Comparison of ENCODE assay signal across 1 cellular context in the genomic region with DNA sequence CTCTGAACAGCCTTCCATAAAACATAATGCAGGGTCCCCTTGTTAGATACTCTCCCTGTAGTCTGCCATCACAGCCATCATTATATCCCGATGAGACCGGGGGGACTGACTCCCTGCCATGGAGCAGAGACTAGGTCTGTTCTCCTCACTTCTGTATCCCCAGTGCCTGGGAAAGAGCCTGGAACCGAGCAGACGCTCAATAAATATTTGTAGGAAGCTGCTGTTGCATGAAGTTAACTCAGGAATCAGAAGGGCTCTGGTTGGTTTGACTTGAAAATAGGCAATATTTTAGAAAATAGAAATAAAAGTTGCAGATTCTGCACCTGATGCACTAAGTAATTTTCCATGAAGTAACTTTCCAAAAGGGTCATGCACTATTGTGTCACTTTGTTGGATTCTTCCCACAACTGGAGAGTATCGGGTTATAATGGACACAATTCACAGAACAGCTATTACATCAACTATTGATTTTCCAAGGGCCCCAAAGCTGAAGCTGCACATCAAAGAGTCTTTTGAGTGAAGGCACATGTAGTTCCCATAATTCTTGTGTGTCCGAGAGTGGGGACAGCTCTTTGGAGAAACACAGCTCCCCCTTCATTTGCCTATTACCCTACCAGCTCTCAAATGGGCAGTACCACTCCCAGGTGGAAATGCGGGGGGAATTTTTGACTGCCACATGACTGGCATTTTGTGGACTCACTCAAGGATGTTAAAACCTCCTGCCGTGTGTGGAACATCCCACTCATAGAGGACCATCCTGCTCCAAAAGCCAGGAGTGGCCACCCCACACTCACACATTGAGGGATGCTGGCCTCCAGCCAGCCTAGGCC.
TF ChIP-seq lines count a peak whose summit lies in the region.

No MANE protein-coding gene starts in this region.

TF ChIP-seq in HepG2, 621 proteins besides CTCF, POLR2A, EP300 and RAD21 (continued from another document and continues in another):
- TF ChIP-seq, protein P1, sequence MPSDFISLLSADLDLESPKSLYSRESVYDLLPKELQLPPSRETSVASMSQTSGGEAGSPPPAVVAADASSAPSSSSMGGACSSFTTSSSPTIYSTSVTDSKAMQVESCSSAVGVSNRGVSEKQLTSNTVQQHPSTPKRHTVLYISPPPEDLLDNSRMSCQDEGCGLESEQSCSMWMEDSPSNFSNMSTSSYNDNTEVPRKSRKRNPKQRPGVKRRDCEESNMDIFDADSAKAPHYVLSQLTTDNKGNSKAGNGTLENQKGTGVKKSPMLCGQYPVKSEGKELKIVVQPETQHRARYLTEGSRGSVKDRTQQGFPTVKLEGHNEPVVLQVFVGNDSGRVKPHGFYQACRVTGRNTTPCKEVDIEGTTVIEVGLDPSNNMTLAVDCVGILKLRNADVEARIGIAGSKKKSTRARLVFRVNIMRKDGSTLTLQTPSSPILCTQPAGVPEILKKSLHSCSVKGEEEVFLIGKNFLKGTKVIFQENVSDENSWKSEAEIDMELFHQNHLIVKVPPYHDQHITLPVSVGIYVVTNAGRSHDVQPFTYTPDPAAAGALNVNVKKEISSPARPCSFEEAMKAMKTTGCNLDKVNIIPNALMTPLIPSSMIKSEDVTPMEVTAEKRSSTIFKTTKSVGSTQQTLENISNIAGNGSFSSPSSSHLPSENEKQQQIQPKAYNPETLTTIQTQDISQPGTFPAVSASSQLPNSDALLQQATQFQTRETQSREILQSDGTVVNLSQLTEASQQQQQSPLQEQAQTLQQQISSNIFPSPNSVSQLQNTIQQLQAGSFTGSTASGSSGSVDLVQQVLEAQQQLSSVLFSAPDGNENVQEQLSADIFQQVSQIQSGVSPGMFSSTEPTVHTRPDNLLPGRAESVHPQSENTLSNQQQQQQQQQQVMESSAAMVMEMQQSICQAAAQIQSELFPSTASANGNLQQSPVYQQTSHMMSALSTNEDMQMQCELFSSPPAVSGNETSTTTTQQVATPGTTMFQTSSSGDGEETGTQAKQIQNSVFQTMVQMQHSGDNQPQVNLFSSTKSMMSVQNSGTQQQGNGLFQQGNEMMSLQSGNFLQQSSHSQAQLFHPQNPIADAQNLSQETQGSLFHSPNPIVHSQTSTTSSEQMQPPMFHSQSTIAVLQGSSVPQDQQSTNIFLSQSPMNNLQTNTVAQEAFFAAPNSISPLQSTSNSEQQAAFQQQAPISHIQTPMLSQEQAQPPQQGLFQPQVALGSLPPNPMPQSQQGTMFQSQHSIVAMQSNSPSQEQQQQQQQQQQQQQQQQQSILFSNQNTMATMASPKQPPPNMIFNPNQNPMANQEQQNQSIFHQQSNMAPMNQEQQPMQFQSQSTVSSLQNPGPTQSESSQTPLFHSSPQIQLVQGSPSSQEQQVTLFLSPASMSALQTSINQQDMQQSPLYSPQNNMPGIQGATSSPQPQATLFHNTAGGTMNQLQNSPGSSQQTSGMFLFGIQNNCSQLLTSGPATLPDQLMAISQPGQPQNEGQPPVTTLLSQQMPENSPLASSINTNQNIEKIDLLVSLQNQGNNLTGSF (CRISPR knock-in tag; IDR thresholded peaks at IDR 0.05), result no peak
- TF ChIP-seq ZNF782 (CRISPR knock-in tag; IDR thresholded peaks at IDR 0.05; ENCODE audit: borderline replicate concordance) (no peak), MAF1 (CRISPR knock-in tag; IDR thresholded peaks at IDR 0.05; ENCODE audit: borderline replicate concordance) (no peak), ZFX (CRISPR knock-in tag; IDR thresholded peaks at IDR 0.05; ENCODE audit: low read depth) (no peak; the same call in 1 of the 2 replicates), ZBTB21 (CRISPR knock-in tag; IDR thresholded peaks at IDR 0.05) (peak; percentile 71), POGZ (CRISPR knock-in tag; IDR thresholded peaks at IDR 0.05) (0 out of 2 replicates have a peak, but pooled peaks have one; percentile 46), ATF7 (IDR thresholded peaks at IDR 0.05) (peak; percentile 53), ATF7 (CRISPR knock-in tag; IDR thresholded peaks at IDR 0.05) (no peak; the same call in 1 of the 2 replicates), ZBTB1 (CRISPR knock-in tag; IDR thresholded peaks at IDR 0.05; ENCODE audit: borderline replicate concordance) (no peak), ZNF17 (CRISPR knock-in tag; IDR thresholded peaks at IDR 0.05) (no peak), ZC3H13 (CRISPR knock-in tag; IDR thresholded peaks at IDR 0.05) (no peak), KLF12 (CRISPR knock-in tag; IDR thresholded peaks at IDR 0.05; ENCODE audit: borderline replicate concordance) (no peak), ZNF207 (IDR thresholded peaks at IDR 0.05; ENCODE audit: borderline replicate concordance) (no peak), SMARCC2 (IDR thresholded peaks at IDR 0.05) (no peak), PHF5A (CRISPR knock-in tag; IDR thresholded peaks at IDR 0.05; ENCODE audit: low read depth, unreplicated experiment) (peak; percentile 56), PCBP1 (IDR thresholded peaks at IDR 0.05; ENCODE audit: borderline replicate concordance, low read depth, low read length) (no peak), FOXP1 (IDR thresholded peaks at IDR 0.05) (no peak), FOXP1 (CRISPR knock-in tag; IDR thresholded peaks at IDR 0.05) (peak; percentile 50), ZNF709 (CRISPR knock-in tag; IDR thresholded peaks at IDR 0.05) (no peak), KLF13 (CRISPR knock-in tag; IDR thresholded peaks at IDR 0.05) (no peak), ZNF672 (CRISPR knock-in tag; IDR thresholded peaks at IDR 0.05) (no peak), ZSCAN30 (CRISPR knock-in tag; IDR thresholded peaks at IDR 0.05) (no peak), ELF3 (CRISPR knock-in tag; IDR thresholded peaks at IDR 0.05) (peak; percentile 56; the same call in 1 of the 2 replicates), POLR2AphosphoS2 (IDR thresholded peaks at IDR 0.05; ENCODE audit: low read depth, low read length) (no peak), ZFAT (CRISPR knock-in tag; conservative IDR thresholded peaks at IDR 0.05) (no peak), ZNF451 (CRISPR knock-in tag; IDR thresholded peaks at IDR 0.05) (no peak), STAG1 (CRISPR knock-in tag; IDR thresholded peaks at IDR 0.05) (no peak), MBD4 (IDR thresholded peaks at IDR 0.05; ENCODE audit: borderline replicate concordance, low read length) (no peak), NR1H2 (CRISPR knock-in tag; IDR thresholded peaks at IDR 0.05; ENCODE audit: borderline replicate concordance, low read depth) (no peak)
- TF ChIP-seq, protein P2, sequence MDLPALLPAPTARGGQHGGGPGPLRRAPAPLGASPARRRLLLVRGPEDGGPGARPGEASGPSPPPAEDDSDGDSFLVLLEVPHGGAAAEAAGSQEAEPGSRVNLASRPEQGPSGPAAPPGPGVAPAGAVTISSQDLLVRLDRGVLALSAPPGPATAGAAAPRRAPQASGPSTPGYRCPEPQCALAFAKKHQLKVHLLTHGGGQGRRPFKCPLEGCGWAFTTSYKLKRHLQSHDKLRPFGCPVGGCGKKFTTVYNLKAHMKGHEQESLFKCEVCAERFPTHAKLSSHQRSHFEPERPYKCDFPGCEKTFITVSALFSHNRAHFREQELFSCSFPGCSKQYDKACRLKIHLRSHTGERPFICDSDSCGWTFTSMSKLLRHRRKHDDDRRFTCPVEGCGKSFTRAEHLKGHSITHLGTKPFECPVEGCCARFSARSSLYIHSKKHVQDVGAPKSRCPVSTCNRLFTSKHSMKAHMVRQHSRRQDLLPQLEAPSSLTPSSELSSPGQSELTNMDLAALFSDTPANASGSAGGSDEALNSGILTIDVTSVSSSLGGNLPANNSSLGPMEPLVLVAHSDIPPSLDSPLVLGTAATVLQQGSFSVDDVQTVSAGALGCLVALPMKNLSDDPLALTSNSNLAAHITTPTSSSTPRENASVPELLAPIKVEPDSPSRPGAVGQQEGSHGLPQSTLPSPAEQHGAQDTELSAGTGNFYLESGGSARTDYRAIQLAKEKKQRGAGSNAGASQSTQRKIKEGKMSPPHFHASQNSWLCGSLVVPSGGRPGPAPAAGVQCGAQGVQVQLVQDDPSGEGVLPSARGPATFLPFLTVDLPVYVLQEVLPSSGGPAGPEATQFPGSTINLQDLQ (CRISPR knock-in tag; IDR thresholded peaks at IDR 0.05), result no peak
- TF ChIP-seq, protein P3, sequence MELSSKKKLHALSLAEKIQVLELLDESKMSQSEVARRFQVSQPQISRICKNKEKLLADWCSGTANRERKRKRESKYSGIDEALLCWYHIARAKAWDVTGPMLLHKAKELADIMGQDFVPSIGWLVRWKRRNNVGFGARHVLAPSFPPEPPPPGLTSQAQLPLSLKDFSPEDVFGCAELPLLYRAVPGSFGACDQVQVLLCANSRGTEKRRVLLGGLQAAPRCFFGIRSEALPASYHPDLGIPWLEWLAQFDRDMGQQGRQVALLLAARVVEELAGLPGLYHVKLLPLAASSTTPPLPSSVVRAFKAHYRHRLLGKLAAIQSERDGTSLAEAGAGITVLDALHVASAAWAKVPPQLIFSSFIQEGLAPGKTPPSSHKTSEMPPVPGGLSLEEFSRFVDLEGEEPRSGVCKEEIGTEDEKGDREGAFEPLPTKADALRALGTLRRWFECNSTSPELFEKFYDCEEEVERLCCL (CRISPR knock-in tag; IDR thresholded peaks at IDR 0.05; ENCODE audit: borderline replicate concordance), result no peak
- TF ChIP-seq, protein P4, sequence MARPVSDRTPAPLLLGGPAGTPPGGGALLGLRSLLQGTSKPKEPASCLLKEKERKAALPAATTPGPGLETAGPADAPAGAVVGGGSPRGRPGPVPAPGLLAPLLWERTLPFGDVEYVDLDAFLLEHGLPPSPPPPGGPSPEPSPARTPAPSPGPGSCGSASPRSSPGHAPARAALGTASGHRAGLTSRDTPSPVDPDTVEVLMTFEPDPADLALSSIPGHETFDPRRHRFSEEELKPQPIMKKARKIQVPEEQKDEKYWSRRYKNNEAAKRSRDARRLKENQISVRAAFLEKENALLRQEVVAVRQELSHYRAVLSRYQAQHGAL (CRISPR knock-in tag; IDR thresholded peaks at IDR 0.05; ENCODE audit: not compliant biosample characterization), result no peak
- TF ChIP-seq, protein P5, sequence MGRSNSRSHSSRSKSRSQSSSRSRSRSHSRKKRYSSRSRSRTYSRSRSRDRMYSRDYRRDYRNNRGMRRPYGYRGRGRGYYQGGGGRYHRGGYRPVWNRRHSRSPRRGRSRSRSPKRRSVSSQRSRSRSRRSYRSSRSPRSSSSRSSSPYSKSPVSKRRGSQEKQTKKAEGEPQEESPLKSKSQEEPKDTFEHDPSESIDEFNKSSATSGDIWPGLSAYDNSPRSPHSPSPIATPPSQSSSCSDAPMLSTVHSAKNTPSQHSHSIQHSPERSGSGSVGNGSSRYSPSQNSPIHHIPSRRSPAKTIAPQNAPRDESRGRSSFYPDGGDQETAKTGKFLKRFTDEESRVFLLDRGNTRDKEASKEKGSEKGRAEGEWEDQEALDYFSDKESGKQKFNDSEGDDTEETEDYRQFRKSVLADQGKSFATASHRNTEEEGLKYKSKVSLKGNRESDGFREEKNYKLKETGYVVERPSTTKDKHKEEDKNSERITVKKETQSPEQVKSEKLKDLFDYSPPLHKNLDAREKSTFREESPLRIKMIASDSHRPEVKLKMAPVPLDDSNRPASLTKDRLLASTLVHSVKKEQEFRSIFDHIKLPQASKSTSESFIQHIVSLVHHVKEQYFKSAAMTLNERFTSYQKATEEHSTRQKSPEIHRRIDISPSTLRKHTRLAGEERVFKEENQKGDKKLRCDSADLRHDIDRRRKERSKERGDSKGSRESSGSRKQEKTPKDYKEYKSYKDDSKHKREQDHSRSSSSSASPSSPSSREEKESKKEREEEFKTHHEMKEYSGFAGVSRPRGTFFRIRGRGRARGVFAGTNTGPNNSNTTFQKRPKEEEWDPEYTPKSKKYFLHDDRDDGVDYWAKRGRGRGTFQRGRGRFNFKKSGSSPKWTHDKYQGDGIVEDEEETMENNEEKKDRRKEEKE (IDR thresholded peaks at IDR 0.05), result no peak
- TF ChIP-seq, protein P6, sequence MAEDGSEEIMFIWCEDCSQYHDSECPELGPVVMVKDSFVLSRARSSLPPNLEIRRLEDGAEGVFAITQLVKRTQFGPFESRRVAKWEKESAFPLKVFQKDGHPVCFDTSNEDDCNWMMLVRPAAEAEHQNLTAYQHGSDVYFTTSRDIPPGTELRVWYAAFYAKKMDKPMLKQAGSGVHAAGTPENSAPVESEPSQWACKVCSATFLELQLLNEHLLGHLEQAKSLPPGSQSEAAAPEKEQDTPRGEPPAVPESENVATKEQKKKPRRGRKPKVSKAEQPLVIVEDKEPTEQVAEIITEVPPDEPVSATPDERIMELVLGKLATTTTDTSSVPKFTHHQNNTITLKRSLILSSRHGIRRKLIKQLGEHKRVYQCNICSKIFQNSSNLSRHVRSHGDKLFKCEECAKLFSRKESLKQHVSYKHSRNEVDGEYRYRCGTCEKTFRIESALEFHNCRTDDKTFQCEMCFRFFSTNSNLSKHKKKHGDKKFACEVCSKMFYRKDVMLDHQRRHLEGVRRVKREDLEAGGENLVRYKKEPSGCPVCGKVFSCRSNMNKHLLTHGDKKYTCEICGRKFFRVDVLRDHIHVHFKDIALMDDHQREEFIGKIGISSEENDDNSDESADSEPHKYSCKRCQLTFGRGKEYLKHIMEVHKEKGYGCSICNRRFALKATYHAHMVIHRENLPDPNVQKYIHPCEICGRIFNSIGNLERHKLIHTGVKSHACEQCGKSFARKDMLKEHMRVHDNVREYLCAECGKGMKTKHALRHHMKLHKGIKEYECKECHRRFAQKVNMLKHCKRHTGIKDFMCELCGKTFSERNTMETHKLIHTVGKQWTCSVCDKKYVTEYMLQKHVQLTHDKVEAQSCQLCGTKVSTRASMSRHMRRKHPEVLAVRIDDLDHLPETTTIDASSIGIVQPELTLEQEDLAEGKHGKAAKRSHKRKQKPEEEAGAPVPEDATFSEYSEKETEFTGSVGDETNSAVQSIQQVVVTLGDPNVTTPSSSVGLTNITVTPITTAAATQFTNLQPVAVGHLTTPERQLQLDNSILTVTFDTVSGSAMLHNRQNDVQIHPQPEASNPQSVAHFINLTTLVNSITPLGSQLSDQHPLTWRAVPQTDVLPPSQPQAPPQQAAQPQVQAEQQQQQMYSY (CRISPR knock-in tag; IDR thresholded peaks at IDR 0.05), result no peak
- TF ChIP-seq, protein P7, sequence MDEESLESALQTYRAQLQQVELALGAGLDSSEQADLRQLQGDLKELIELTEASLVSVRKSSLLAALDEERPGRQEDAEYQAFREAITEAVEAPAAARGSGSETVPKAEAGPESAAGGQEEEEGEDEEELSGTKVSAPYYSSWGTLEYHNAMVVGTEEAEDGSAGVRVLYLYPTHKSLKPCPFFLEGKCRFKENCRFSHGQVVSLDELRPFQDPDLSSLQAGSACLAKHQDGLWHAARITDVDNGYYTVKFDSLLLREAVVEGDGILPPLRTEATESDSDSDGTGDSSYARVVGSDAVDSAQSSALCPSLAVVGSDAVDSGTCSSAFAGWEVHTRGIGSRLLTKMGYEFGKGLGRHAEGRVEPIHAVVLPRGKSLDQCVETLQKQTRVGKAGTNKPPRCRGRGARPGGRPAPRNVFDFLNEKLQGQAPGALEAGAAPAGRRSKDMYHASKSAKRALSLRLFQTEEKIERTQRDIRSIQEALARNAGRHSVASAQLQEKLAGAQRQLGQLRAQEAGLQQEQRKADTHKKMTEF (CRISPR knock-in tag; IDR thresholded peaks at IDR 0.05), result peak; percentile 63; the same call in 1 of the 2 replicates
- TF ChIP-seq, protein P8, sequence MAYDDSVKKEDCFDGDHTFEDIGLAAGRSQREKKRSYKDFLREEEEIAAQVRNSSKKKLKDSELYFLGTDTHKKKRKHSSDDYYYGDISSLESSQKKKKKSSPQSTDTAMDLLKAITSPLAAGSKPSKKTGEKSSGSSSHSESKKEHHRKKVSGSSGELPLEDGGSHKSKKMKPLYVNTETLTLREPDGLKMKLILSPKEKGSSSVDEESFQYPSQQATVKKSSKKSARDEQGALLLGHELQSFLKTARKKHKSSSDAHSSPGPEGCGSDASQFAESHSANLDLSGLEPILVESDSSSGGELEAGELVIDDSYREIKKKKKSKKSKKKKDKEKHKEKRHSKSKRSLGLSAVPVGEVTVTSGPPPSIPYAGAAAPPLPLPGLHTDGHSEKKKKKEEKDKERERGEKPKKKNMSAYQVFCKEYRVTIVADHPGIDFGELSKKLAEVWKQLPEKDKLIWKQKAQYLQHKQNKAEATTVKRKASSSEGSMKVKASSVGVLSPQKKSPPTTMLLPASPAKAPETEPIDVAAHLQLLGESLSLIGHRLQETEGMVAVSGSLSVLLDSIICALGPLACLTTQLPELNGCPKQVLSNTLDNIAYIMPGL (CRISPR knock-in tag; IDR thresholded peaks at IDR 0.05; ENCODE audit: borderline replicate concordance in 1 of 2, low read depth in 1 of 2), result no peak
